10 cellular contexts compared by ENCODE assay signal in genomic region chr3:177300039-177300833, GRCh38.
DNase-seq lines count a peak whose midpoint lies in the region; ATAC-seq, FAIRE-seq and TF ChIP-seq lines count a peak whose summit lies in the region.
"Had no signal": no experiment of that assay in that cellular context is flagged by ENCODE, and none has a peak within 500 bp of the region (broad histone marks: within the 10 kb centered on the region; RNA-seq: fewer than 3 reads in every experiment).

No MANE protein-coding gene starts in this region.

- no peak overlapping the region for H3K4me2 ChIP-seq in endothelial cell of umbilical vein (ENCODE audit: insufficient read depth, low read length)

- peak overlapping the region; percentile 65 for H2AFZ ChIP-seq in endothelial cell of umbilical vein (ENCODE audit: low read depth, low read length)

- no TSS peak for BruUV-seq in endothelial cell of umbilical vein (replicated peaks; lab: Mats Ljungman, UMichigan)

- CTCF ChIA-PET in CD8-positive, alpha-beta memory T cell (lab: Charles Lee), result interaction anchor here (1.3 kb wide), 1 partner anchor 59 kb away, joined by 3 read pairs; no protein-coding TSS in a partner anchor
- CTCF ChIA-PET in endothelial cell of umbilical vein (lab: Charles Lee), result interaction anchor here (1.8 kb wide), 1 partner anchor 36 kb away, joined by 4 read pairs; no protein-coding TSS in a partner anchor
- CTCF ChIA-PET in RWPE1 (lab: Yijun Ruan, JAX), result no interaction called here

- POLR2A ChIA-PET in CD8-positive, alpha-beta memory T cell (lab: Charles Lee), result no interaction called here
- POLR2A ChIA-PET in endothelial cell of umbilical vein (lab: Charles Lee) (no interaction called here), RWPE1 (lab: Yijun Ruan, JAX; ENCODE audit: low non-redundant PET) (no interaction called here)

- intact Hi-C loops in endothelial cell of umbilical vein (cut with micrococcal nuclease), result no loop called here

- H3K4me3 Mint-ChIP-seq in CD8-positive, alpha-beta memory T cell, result no peak overlapping the region

- peak; percentile 57 for FAIRE-seq in endothelial cell of umbilical vein (lab: Jason Lieb, UNC)

- dilution Hi-C loops in endothelial cell of umbilical vein (cut with MboI; ENCODE audit: extremely low pct_ligation_motif_present, low sequenced_read_pairs), result no loop called here

- no peaks in the 10 kb centered on the region for H3K9me3 Mint-ChIP-seq in CD8-positive, alpha-beta memory T cell
- H3K9me3 Mint-ChIP-seq: brain had no signal

- TF ChIP-seq CTCF in endothelial cell of umbilical vein (IDR thresholded peaks at IDR 0.05; ENCODE audit: extremely low read depth in 1 of 2, insufficient read depth in 1 of 2, low read depth in 1 of 2, low read length in 2 of 2) (no peak), retinal pigment epithelial cell (conservative IDR thresholded peaks at IDR 0.05; ENCODE audit: low read depth, low read length) (no peak), RWPE1 (conservative IDR thresholded peaks at IDR 0.05; ENCODE audit: low read depth) (no peak)

- no peaks in the 10 kb centered on the region for H3K79me2 ChIP-seq in endothelial cell of umbilical vein (ENCODE audit: control insufficient read depth, insufficient read depth, low read length)

- H3K4me1 Mint-ChIP-seq in CD8-positive, alpha-beta memory T cell, result peaks cover 0 to 10% (median 0%) of the 10 kb centered on the region in 3 donors

- H4K20me1 ChIP-seq in endothelial cell of umbilical vein (replicated peaks; ENCODE audit: control insufficient read depth, extremely low read depth, insufficient read depth, low read length), result no peaks in the 10 kb centered on the region

- H3K27ac ChIP-seq in CD8-positive, alpha-beta memory T cell (ENCODE audit: low read depth, low read length), result peak overlapping the region; percentile 18
- H3K27ac ChIP-seq in endothelial cell of umbilical vein (ENCODE audit: insufficient read depth, low read depth, low read length), result no peak overlapping the region
- H3K27ac ChIP-seq in RWPE1, result no peak overlapping the region

- H3K36me3 ChIP-seq in CD8-positive, alpha-beta memory T cell (ENCODE audit: insufficient read depth, low read length), result no peaks in the 10 kb centered on the region
- no peaks in the 10 kb centered on the region for H3K36me3 ChIP-seq in endothelial cell of umbilical vein (ENCODE audit: control insufficient read depth in 2 of 2, extremely low read depth in 1 of 2, insufficient read depth in 2 of 2, low read length in 2 of 2)

- H3K27me3 Mint-ChIP-seq in CD8-positive, alpha-beta memory T cell, result no peaks in the 10 kb centered on the region
- H3K27me3 Mint-ChIP-seq: brain had no signal

- no peaks in the 10 kb centered on the region for H3K36me3 Mint-ChIP-seq in CD8-positive, alpha-beta memory T cell
- H3K36me3 Mint-ChIP-seq: brain had no signal

- no peaks in the 10 kb centered on the region for H3K9me3 ChIP-seq in CD8-positive, alpha-beta memory T cell (ENCODE audit: low read length)
- no peaks in the 10 kb centered on the region for H3K9me3 ChIP-seq in endothelial cell of umbilical vein (replicated peaks; ENCODE audit: control insufficient read depth, insufficient read depth, low read length)

- H3K9ac ChIP-seq in endothelial cell of umbilical vein (replicated peaks; ENCODE audit: extremely low read depth, insufficient read depth, low read length), result no peak overlapping the region

- no peak for TF ChIP-seq POLR2A in endothelial cell of umbilical vein (IDR thresholded peaks at IDR 0.05; ENCODE audit: low read depth, low read length)

- H3K27ac Mint-ChIP-seq in CD8-positive, alpha-beta memory T cell, result no peak overlapping the region

- no peak for DNase-seq in CD8-positive, alpha-beta memory T cell
- DNase-seq in Kasumi-1 (lab: John Stamatoyannopoulos, UW), result peak; percentile 60 to 64
- peak; percentile 38 for DNase-seq in endothelial cell of umbilical vein (ENCODE audit: low read depth, low spot score)
- peak; percentile 49 for DNase-seq in retinal pigment epithelial cell (ENCODE audit: low read depth)
- no peak for DNase-seq in OCI-M2 (lab: John Stamatoyannopoulos, UW; ENCODE audit: unreplicated experiment)
- DNase-seq in epidermal melanocyte (ENCODE audit: insufficient read length, low spot score), result no peak
- no peak for DNase-seq in RWPE1 (ENCODE audit: low spot score)

- peak; percentile 70 for ATAC-seq in GM21390 (IDR thresholded peaks at IDR 0.05; ENCODE audit: unreplicated experiment)
- ATAC-seq: HCT116 had no signal

- H3K4me3 ChIP-seq in CD8-positive, alpha-beta memory T cell (ENCODE audit: low read length), result no peak overlapping the region
- H3K4me3 ChIP-seq in endothelial cell of umbilical vein (replicated peaks in 1 of 3; ENCODE audit: insufficient read depth in 1 of 3, low read depth in 1 of 3, low read length in 3 of 3), result no peak overlapping the region
- no peak overlapping the region for H3K4me3 ChIP-seq in retinal pigment epithelial cell (ENCODE audit: low read length)

- H3K4me1 ChIP-seq in CD8-positive, alpha-beta memory T cell (ENCODE audit: insufficient read depth, low read length), result no peaks in the 10 kb centered on the region
- H3K4me1 ChIP-seq in endothelial cell of umbilical vein (ENCODE audit: control insufficient read depth, extremely low read depth, insufficient read depth, low read length), result no peaks in the 10 kb centered on the region

- no peaks in the 10 kb centered on the region for H3K9me1 ChIP-seq in endothelial cell of umbilical vein (replicated peaks; ENCODE audit: control insufficient read depth, extremely low read depth, insufficient read depth, low read length)

- no peaks in the 10 kb centered on the region for H3K27me3 ChIP-seq in CD8-positive, alpha-beta memory T cell (ENCODE audit: insufficient read depth, low read length, poor library complexity, severe bottlenecking)
- H3K27me3 ChIP-seq in endothelial cell of umbilical vein (ENCODE audit: control insufficient read depth in 2 of 2, insufficient read depth in 2 of 2, low read length in 2 of 2), result no peaks in the 10 kb centered on the region

TF ChIP-seq in endothelial cell of umbilical vein, 7 proteins besides CTCF, POLR2A, EP300 and RAD21:
- TF ChIP-seq MYC (IDR thresholded peaks at IDR 0.05; ENCODE audit: low read depth, low read length) (no peak), POLR2AphosphoS5 (IDR thresholded peaks at IDR 0.05; ENCODE audit: insufficient read depth, low read depth, low read length) (no peak), MAX (IDR thresholded peaks at IDR 0.05; ENCODE audit: insufficient read depth, insufficient read length) (no peak), GATA2 (IDR thresholded peaks at IDR 0.05; ENCODE audit: insufficient read depth, insufficient read length, low read depth, low read length) (no peak), EZH2 (IDR thresholded peaks at IDR 0.05; ENCODE audit: borderline replicate concordance, low read depth, low read length, severe bottlenecking) (no peak), FOS (IDR thresholded peaks at IDR 0.05; ENCODE audit: borderline replicate concordance, insufficient read depth, low read length) (no peak), JUN (IDR thresholded peaks at IDR 0.05; ENCODE audit: borderline replicate concordance, insufficient read depth, insufficient read length, low read depth) (no peak)

Comparison
In these comparisons a context has a peak if more than half of its experiments do, and no peak if none do; other contexts are left out.
1. DNase-seq: peak in Kasumi-1 (2 of 2), endothelial cell of umbilical vein (single experiment) and retinal pigment epithelial cell (single experiment); none in CD8-positive, alpha-beta memory T cell (0 of 5), OCI-M2 (single experiment), epidermal melanocyte (single experiment) and RWPE1 (single experiment).